Comparison of ENCODE assay signal across 24 cellular contexts in the genomic region with DNA sequence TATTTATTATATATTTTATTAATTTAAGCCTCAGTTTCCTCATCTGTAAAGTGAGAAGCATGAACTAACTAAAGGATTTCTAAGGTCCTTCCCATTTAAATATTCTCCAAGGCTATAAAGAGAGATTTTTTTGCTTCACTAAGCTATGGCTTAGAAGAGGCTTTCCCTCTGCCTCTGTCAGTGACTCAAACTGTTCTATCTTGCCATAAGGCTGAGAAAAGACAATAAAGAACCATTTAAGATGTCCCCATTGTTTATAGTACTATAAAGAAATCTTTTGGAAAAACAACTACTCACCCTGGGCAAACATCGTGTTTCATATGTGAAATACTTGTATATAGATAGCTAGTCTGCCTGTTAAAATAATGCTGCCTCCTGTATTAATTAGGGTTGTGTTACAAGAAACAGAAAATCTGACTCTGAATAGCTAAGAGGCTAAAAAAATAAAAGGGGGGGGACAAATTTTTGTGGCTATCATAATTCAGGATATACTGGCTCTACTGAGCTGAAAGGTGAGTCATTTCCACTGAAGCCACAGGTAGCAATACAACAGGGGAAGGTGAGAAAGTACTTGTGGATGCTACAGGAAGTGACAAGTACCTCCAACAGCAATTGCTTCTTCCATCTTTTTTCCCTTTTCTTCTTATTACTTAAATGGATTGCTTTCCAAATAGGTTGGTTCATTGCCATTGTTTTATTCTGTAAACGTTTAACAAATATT. TPM values are rescaled to one million over a fixed set of nuclear protein-coding genes. Genes with fewer than 3 reads are reported as not detected.
DNase-seq lines count a peak whose midpoint lies in the region; ATAC-seq and TF ChIP-seq lines count a peak whose summit lies in the region.
"Had no signal": no experiment of that assay in that cellular context is flagged by ENCODE, and none has a peak within 500 bp of the region (broad histone marks: within the 10 kb centered on the region; RNA-seq: fewer than 3 reads in every experiment).

No MANE protein-coding gene starts in this region.

- no peak overlapping the region for H3K27ac Mint-ChIP-seq in CD8-positive, alpha-beta T cell
- H3K27ac Mint-ChIP-seq in activated T-helper 17 cell treated with anti-CD3 and anti-CD28 coated beads, Interleukin-2, amount 50 U/mL, for 72 hours: no peak overlapping the region
- H3K27ac Mint-ChIP-seq: activated naive CD4-positive, alpha-beta T cell treated with anti-CD3 and anti-CD28 coated beads, Interleukin-2, amount 50 U/mL, for 24 hours had no signal

- intact Hi-C loops in CD8-positive, alpha-beta T cell (cut with DNase I, micrococcal nuclease): no loop called here

- no peaks in the 10 kb centered on the region for H3K36me3 Mint-ChIP-seq in CD8-positive, alpha-beta T cell
- no peaks in the 10 kb centered on the region for H3K36me3 Mint-ChIP-seq in activated T-helper 17 cell treated with anti-CD3 and anti-CD28 coated beads, Interleukin-2, amount 50 U/mL, for 72 hours (ENCODE audit: low read depth)
- H3K36me3 Mint-ChIP-seq: activated naive CD4-positive, alpha-beta T cell treated with anti-CD3 and anti-CD28 coated beads, Interleukin-2, amount 50 U/mL, for 24 hours had no signal

- POLR2A ChIA-PET in CD8-positive, alpha-beta T cell (lab: Charles Lee): interaction anchor here (0.5 to 1.1 kb wide), 2 partner anchors 26 to 52 kb away, joined by 3 to 6 read pairs; no protein-coding TSS in a partner anchor
- POLR2A ChIA-PET in HEK293 (lab: Yijun Ruan, JAX): no interaction called here

- CTCF ChIA-PET in CD8-positive, alpha-beta T cell (lab: Charles Lee): interaction anchor here (1.5 kb wide), 1 partner anchor 27 kb away, joined by 4 read pairs; no protein-coding TSS in a partner anchor
- CTCF ChIA-PET in HEK293 (lab: Yijun Ruan, JAX): interaction anchor here (0.6 kb wide), 1 partner anchor 15 kb away, joined by 3 read pairs; no protein-coding TSS in a partner anchor

- no peaks in the 10 kb centered on the region for H3K9me3 ChIP-seq in CD8-positive, alpha-beta T cell (ENCODE audit: low read length)
- H3K9me3 ChIP-seq in HEK293 (ENCODE audit: control insufficient read depth, insufficient read depth, low read depth, low read length): no peaks in the 10 kb centered on the region
- H3K9me3 ChIP-seq: esophagus muscularis mucosa, gastrocnemius medialis, ovary had no signal

- no peak for TF ChIP-seq CTCF in CD8-positive, alpha-beta T cell (IDR thresholded peaks at IDR 0.05)
- no peak for TF ChIP-seq CTCF in HEK293 (tag by site-specific recombination; IDR thresholded peaks at IDR 0.05)

- H3K9me3 Mint-ChIP-seq in CD8-positive, alpha-beta T cell: no peaks in the 10 kb centered on the region
- no peaks in the 10 kb centered on the region for H3K9me3 Mint-ChIP-seq in activated T-helper 17 cell treated with anti-CD3 and anti-CD28 coated beads, Interleukin-2, amount 50 U/mL, for 72 hours
- H3K9me3 Mint-ChIP-seq: activated naive CD4-positive, alpha-beta T cell treated with anti-CD3 and anti-CD28 coated beads, Interleukin-2, amount 50 U/mL, for 24 hours; CD8-positive, alpha-beta memory T cell had no signal

- no peaks in the 10 kb centered on the region for H3K27me3 ChIP-seq in CD8-positive, alpha-beta T cell (ENCODE audit: insufficient read depth, low read length)
- H3K27me3 ChIP-seq: esophagus muscularis mucosa, gastrocnemius medialis, ovary had no signal

- H3K36me3 ChIP-seq in CD8-positive, alpha-beta T cell (ENCODE audit: insufficient read depth, low read length): no peaks in the 10 kb centered on the region
- H3K36me3 ChIP-seq in HEK293 (ENCODE audit: control insufficient read depth in 2 of 2, insufficient read depth in 1 of 2, low read length in 2 of 2): no peaks in the 10 kb centered on the region; a peak in 1 of 3 replicates
- H3K36me3 ChIP-seq: esophagus muscularis mucosa, gastrocnemius medialis, ovary had no signal

- H3K27me3 Mint-ChIP-seq in CD8-positive, alpha-beta T cell (ENCODE audit: low read depth): peaks cover 4% of the 10 kb centered on the region
- H3K27me3 Mint-ChIP-seq in activated T-helper 17 cell treated with anti-CD3 and anti-CD28 coated beads, Interleukin-2, amount 50 U/mL, for 72 hours: no peaks in the 10 kb centered on the region
- H3K27me3 Mint-ChIP-seq: activated naive CD4-positive, alpha-beta T cell treated with anti-CD3 and anti-CD28 coated beads, Interleukin-2, amount 50 U/mL, for 24 hours; CD8-positive, alpha-beta memory T cell had no signal

- peak; percentile 75 for ATAC-seq in CD8-positive, alpha-beta T cell
- ATAC-seq in activated T-helper 17 cell treated with anti-CD3 and anti-CD28 coated beads, Interleukin-2, amount 50 U/mL, for 72 hours (replicated peaks): peak; percentile 82
- ATAC-seq in HG03565 (IDR thresholded peaks at IDR 0.05; ENCODE audit: unreplicated experiment) (no peak), HG03432 (IDR thresholded peaks at IDR 0.05; ENCODE audit: unreplicated experiment) (no peak), HG03095 (IDR thresholded peaks at IDR 0.05; ENCODE audit: unreplicated experiment) (no peak)
- ATAC-seq: activated CD4-positive, CD25-positive, alpha-beta regulatory T cell treated with anti-CD3 and anti-CD28 coated beads, Interleukin-2, amount 50 U/mL, for 24 hours; gastrocnemius medialis; right cardiac atrium had no signal

- H3K4me3 ChIP-seq in CD8-positive, alpha-beta T cell (ENCODE audit: low read depth, low read length): no peak overlapping the region
- H3K4me3 ChIP-seq in HEK293 (ENCODE audit: low read depth, low read length): no peak overlapping the region
- H3K4me3 ChIP-seq: esophagus muscularis mucosa, gastrocnemius medialis, ovary had no signal

- DNase-seq in CD8-positive, alpha-beta T cell: no peak
- DNase-seq in kidney tubule cell (ENCODE audit: low spot score): peak; percentile 70
- no peak for DNase-seq in kidney glomerular epithelial cell (lab: John Stamatoyannopoulos, UW)
- DNase-seq: activated CD8-positive, alpha-beta memory T cell treated with anti-CD3 and anti-CD28 coated beads for 24 hours; activated T-cell treated with anti-CD3 and anti-CD28 coated beads, Interleukin-2, amount 50 U/mL, for 48 hours; CD8-positive, alpha-beta memory T cell; effector CD4-positive, alpha-beta T cell; gastrocnemius medialis; hypothalamus; IMR-90; islet precursor cell; NCI-H526 treated with DMSO at 0.1 percent for 48 hours; ovary; right cardiac atrium; Right ventricle myocardium superior; trophoblast cell had no signal

- H3K4me1 ChIP-seq in CD8-positive, alpha-beta T cell (ENCODE audit: insufficient read depth, low read length): no peaks in the 10 kb centered on the region
- peaks cover 9% of the 10 kb centered on the region; the same call in 1 of the 2 replicates for H3K4me1 ChIP-seq in HEK293 (ENCODE audit: control insufficient read depth, insufficient read depth, low read length)
- H3K4me1 ChIP-seq: esophagus muscularis mucosa had no signal

- H3K4me1 Mint-ChIP-seq in CD8-positive, alpha-beta T cell (ENCODE audit: low read depth): peaks cover 11% of the 10 kb centered on the region
- peaks cover 19% of the 10 kb centered on the region for H3K4me1 Mint-ChIP-seq in activated T-helper 17 cell treated with anti-CD3 and anti-CD28 coated beads, Interleukin-2, amount 50 U/mL, for 72 hours

- no peak overlapping the region for H3K27ac ChIP-seq in CD8-positive, alpha-beta T cell (ENCODE audit: low read depth, low read length)
- H3K27ac ChIP-seq in HEK293 (ENCODE audit: extremely low read depth, low read depth, low read length): no peak overlapping the region
- H3K27ac ChIP-seq: esophagus muscularis mucosa, gastrocnemius medialis, ovary had no signal

- H3K4me3 Mint-ChIP-seq in CD8-positive, alpha-beta T cell: no peak overlapping the region
- H3K4me3 Mint-ChIP-seq in activated T-helper 17 cell treated with anti-CD3 and anti-CD28 coated beads, Interleukin-2, amount 50 U/mL, for 72 hours: no peak overlapping the region
- H3K4me3 Mint-ChIP-seq: activated naive CD4-positive, alpha-beta T cell treated with anti-CD3 and anti-CD28 coated beads, Interleukin-2, amount 50 U/mL, for 24 hours had no signal

TF ChIP-seq in HEK293, 187 proteins besides CTCF, POLR2A, EP300 and RAD21 (continues in another document):
- TF ChIP-seq PRDM6 (tag by site-specific recombination; IDR thresholded peaks at IDR 0.05): peak; percentile 21; the same call in 1 of the 2 replicates
- no peak for TF ChIP-seq ZNF221 (tag by site-specific recombination; IDR thresholded peaks at IDR 0.05; ENCODE audit: borderline replicate concordance)
- no peak for TF ChIP-seq KLF7 (tag by site-specific recombination; IDR thresholded peaks at IDR 0.05; ENCODE audit: borderline replicate concordance)
- TF ChIP-seq ZBTB10 (tag by site-specific recombination; IDR thresholded peaks at IDR 0.05): no peak

RNA-seq across cellular contexts. Expression of gene EPHA4, which starts 25.4 kb away (rescaled TPM):
- 10 to 100 TPM; 65.5 to 68.6 TPM for total RNA-seq in CD8-positive, alpha-beta T cell
- total RNA-seq in activated T-helper 17 cell treated with anti-CD3 and anti-CD28 coated beads, Interleukin-2, amount 50 U/mL, for 72 hours: 10 to 100 TPM in 1 of 2 donors, 1 to 10 TPM in 1; 8.0 to 13.8 TPM

Comparison
In these comparisons a context has a peak if more than half of its experiments do, and no peak if none do; other contexts are left out.
1. ATAC-seq: peak in CD8-positive, alpha-beta T cell (single experiment) and activated T-helper 17 cell treated with anti-CD3 and anti-CD28 coated beads, Interleukin-2, amount 50 U/mL, for 72 hours (single experiment); none in HG03565 (single experiment), HG03432 (single experiment) and HG03095 (single experiment).
2. RNA of gene EPHA4, which starts 25.4 kb away (total RNA-seq): 65.5 to 68.6 TPM in CD8-positive, alpha-beta T cell; 8.0 to 13.8 TPM in activated T-helper 17 cell treated with anti-CD3 and anti-CD28 coated beads, Interleukin-2, amount 50 U/mL, for 72 hours; every median in the first group is over 4 times any median in the second.